12 cellular contexts compared by ENCODE assay signal in genomic region chr9:136997830-136998234, GRCh38. TPM values are rescaled to one million over a fixed set of nuclear protein-coding genes. Genes with fewer than 3 reads are reported as not detected.
DNase-seq lines count a peak whose midpoint lies in the region; ATAC-seq and TF ChIP-seq lines count a peak whose summit lies in the region.
"Had no signal": no experiment of that assay in that cellular context is flagged by ENCODE, and none has a peak within 500 bp of the region (broad histone marks: within the 10 kb centered on the region; RNA-seq: fewer than 3 reads in every experiment).

No MANE protein-coding gene starts in this region.

- peaks cover 10% of the 10 kb centered on the region for H3K27me3 Mint-ChIP-seq in activated T-cell treated with anti-CD3 and anti-CD28 coated beads, Interleukin-2, amount 50 U/mL, for 72 hours (ENCODE audit: low read depth)

- peak; percentile 27 for DNase-seq in activated naive CD4-positive, alpha-beta T cell treated with Interleukin-2 at 50 U/mL for 16 hours
- DNase-seq in activated naive CD4-positive, alpha-beta T cell treated with anti-CD3 and anti-CD28 coated beads, Interleukin-2, amount 50 U/mL, for 16 hours: no peak
- DNase-seq in activated T-cell treated with anti-CD3 and anti-CD28 coated beads, Interleukin-2, amount 50 U/mL, for 72 hours: no peak
- DNase-seq in glomerular visceral epithelial cell (ENCODE audit: extremely low spot score) (peak; percentile 52), transverse colon (peak; percentile 46)
- DNase-seq: NCI-H187 had no signal

- no peak for TF ChIP-seq CTCF in transverse colon (IDR thresholded peaks at IDR 0.05)

- intact Hi-C loops in transverse colon (cut with DNase I; ENCODE audit: low total_unique reads): no loop called here

- no peaks in the 10 kb centered on the region for H3K9me3 ChIP-seq in transverse colon
- H3K9me3 ChIP-seq: breast epithelium, right atrium auricular region had no signal

- no peak overlapping the region for H3K4me3 ChIP-seq in transverse colon
- H3K4me3 ChIP-seq: right atrium auricular region had no signal

- H3K36me3 ChIP-seq in transverse colon: no peaks in the 10 kb centered on the region
- H3K36me3 ChIP-seq: breast epithelium, right atrium auricular region had no signal

- no peak for TF ChIP-seq EP300 in transverse colon (IDR thresholded peaks at IDR 0.05; ENCODE audit: low read depth)

- in situ Hi-C loops in transverse colon (cut with MboI; ENCODE audit: low pct_ligation_motif_present in 1 of 4, low pct_unique_long_range_greater_than_20kb in 1 of 4, low sequenced_read_pairs in 3 of 4): no loop called here

- H3K27me3 ChIP-seq in transverse colon: peaks cover 24% of the 10 kb centered on the region
- H3K27me3 ChIP-seq: breast epithelium, right atrium auricular region had no signal

- H3K27ac ChIP-seq in transverse colon: peak overlapping the region in 3 of 4 donors; percentile 52 to 60 (median 52)
- H3K27ac ChIP-seq: right atrium auricular region had no signal

- 47 to 52% methylated on average over 9 to 18 of the region's 18 CpGs for WGBS in transverse colon (ENCODE audit: low coverage in 1 of 2), 2 donors

- ATAC-seq in activated T-cell treated with anti-CD3 and anti-CD28 coated beads, Interleukin-2, amount 50 U/mL, for 72 hours (replicated peaks in 1 of 2): no peak
- ATAC-seq in HG03039 (IDR thresholded peaks at IDR 0.05; ENCODE audit: unreplicated experiment) (no peak), GM18505 (IDR thresholded peaks at IDR 0.05; ENCODE audit: unreplicated experiment) (no peak), GM19328 (IDR thresholded peaks at IDR 0.05; ENCODE audit: unreplicated experiment) (no peak)

- H3K4me3 Mint-ChIP-seq in activated T-cell treated with anti-CD3 and anti-CD28 coated beads, Interleukin-2, amount 50 U/mL, for 72 hours: peak overlapping the region; percentile 53
- H3K4me3 Mint-ChIP-seq: WTC11 had no signal

- H3K4me1 Mint-ChIP-seq in activated T-cell treated with anti-CD3 and anti-CD28 coated beads, Interleukin-2, amount 50 U/mL, for 72 hours (ENCODE audit: low read depth): peaks cover 51% of the 10 kb centered on the region

- H3K4me1 ChIP-seq in transverse colon: peaks cover 28 to 56% (median 41%) of the 10 kb centered on the region in 4 donors

- TF ChIP-seq POLR2A in transverse colon (IDR thresholded peaks at IDR 0.05) (no peak), GM18505 (IDR thresholded peaks at IDR 0.05; ENCODE audit: borderline replicate concordance, extremely low read depth, insufficient read depth, insufficient read length) (no peak)

- H3K36me3 Mint-ChIP-seq in activated T-cell treated with anti-CD3 and anti-CD28 coated beads, Interleukin-2, amount 50 U/mL, for 72 hours (ENCODE audit: insufficient read depth in 2 of 2): no peaks in the 10 kb centered on the region
- H3K36me3 Mint-ChIP-seq: WTC11 had no signal

- no peaks in the 10 kb centered on the region for H3K9me3 Mint-ChIP-seq in activated T-cell treated with anti-CD3 and anti-CD28 coated beads, Interleukin-2, amount 50 U/mL, for 72 hours
- H3K9me3 Mint-ChIP-seq: WTC11 had no signal

- no peak overlapping the region for H3K27ac Mint-ChIP-seq in activated T-cell treated with anti-CD3 and anti-CD28 coated beads, Interleukin-2, amount 50 U/mL, for 72 hours
- H3K27ac Mint-ChIP-seq: WTC11 had no signal

RNA-seq across cellular contexts. Expression of gene CLIC3, which starts 1.5 kb away (rescaled TPM):
- under 1 TPM; 0.43 to 0.65 TPM for total RNA-seq in activated T-cell treated with anti-CD3 and anti-CD28 coated beads, Interleukin-2, amount 50 U/mL, for 72 hours
- total RNA-seq in transverse colon: 1 to 10 TPM in 2 of 4 donors, not detected in 2; 2.5 to 3.8 TPM

RNA-seq across cellular contexts. Expression of gene PAXX, which starts 5.6 kb away (rescaled TPM):
- total RNA-seq in activated T-cell treated with anti-CD3 and anti-CD28 coated beads, Interleukin-2, amount 50 U/mL, for 72 hours: 10 to 100 TPM; 51.8 to 56.9 TPM
- total RNA-seq in transverse colon: 10 to 100 TPM; 49.3 to 85.2 (median 66.0) TPM

RNA-seq across cellular contexts. Expression of gene LCNL1, which starts 15.0 kb away (rescaled TPM):
- total RNA-seq in activated T-cell treated with anti-CD3 and anti-CD28 coated beads, Interleukin-2, amount 50 U/mL, for 72 hours: not detected
- under 1 TPM in 2 of 4 donors, not detected in 2; 0.27 to 0.75 TPM for total RNA-seq in transverse colon

RNA-seq across cellular contexts. Expression of gene PTGDS, which starts 20.5 kb away (rescaled TPM):
- not detected for total RNA-seq in activated T-cell treated with anti-CD3 and anti-CD28 coated beads, Interleukin-2, amount 50 U/mL, for 72 hours
- total RNA-seq in transverse colon: 10 to 100 TPM in 3 of 4 donors, 1 to 10 TPM in 1; 6.8 to 59.1 (median 17.8) TPM

RNA-seq across cellular contexts. Expression of gene ABCA2, which starts 30.2 kb away (rescaled TPM):
- total RNA-seq in activated T-cell treated with anti-CD3 and anti-CD28 coated beads, Interleukin-2, amount 50 U/mL, for 72 hours: 10 to 100 TPM; 23.9 to 27.5 TPM
- total RNA-seq in transverse colon: 100 to 1,000 TPM in 2 of 4 donors, 10 to 100 TPM in 2; 51.1 to 204 (median 96.5) TPM

Comparison
In these comparisons a context has a peak if more than half of its experiments do, and no peak if none do; other contexts are left out.
1. DNase-seq: peak in activated naive CD4-positive, alpha-beta T cell treated with Interleukin-2 at 50 U/mL for 16 hours (single experiment), glomerular visceral epithelial cell (single experiment) and transverse colon (single experiment); none in activated naive CD4-positive, alpha-beta T cell treated with anti-CD3 and anti-CD28 coated beads, Interleukin-2, amount 50 U/mL, for 16 hours (single experiment) and activated T-cell treated with anti-CD3 and anti-CD28 coated beads, Interleukin-2, amount 50 U/mL, for 72 hours (0 of 2).